ENCODE assay signal across 8 cellular contexts in genomic region chr2:142687509-142687908, GRCh38.
"Had no signal": no experiment of that assay in that cellular context is flagged by ENCODE, and none has a peak within 500 bp of the region (broad histone marks: within the 10 kb centered on the region; RNA-seq: fewer than 3 reads in every experiment).

No MANE protein-coding gene starts in this region.

- DNase-seq: GDM1, GF-D8 had no signal

- H3K4me3 ChIP-seq: GM12878 had no signal

- ATAC-seq: GM12878 had no signal

- FAIRE-seq: G401.6, GM12878, GM12891, GM12892, GM18507, GM19239 had no signal
